Comparison of ENCODE assay signal across 17 cellular contexts in the genomic region with DNA sequence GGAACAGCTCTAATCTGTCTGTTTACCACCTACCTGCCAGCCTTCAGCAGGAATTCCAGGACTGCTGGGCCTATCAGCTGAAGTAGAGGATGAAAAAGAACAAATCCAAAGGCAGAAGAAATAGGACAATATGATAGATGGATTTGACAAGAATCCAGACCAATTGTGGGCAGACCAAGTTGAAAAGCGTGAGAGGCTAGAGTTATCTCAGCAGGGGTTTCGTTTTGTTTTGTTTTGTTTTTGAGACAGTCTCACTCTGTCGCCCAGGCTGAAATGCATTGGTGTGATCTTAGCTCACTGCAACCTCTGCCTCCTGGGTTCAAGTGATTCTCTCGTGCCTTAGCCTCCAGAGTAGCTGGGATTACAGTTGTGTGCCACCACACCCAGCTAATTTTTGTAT.
A peak's percentile ranks its signal among the peaks of the same experiment; 100 is the strongest.
DNase-seq lines count a peak whose midpoint lies in the region; ATAC-seq, FAIRE-seq and TF ChIP-seq lines count a peak whose summit lies in the region.
"Had no signal": no experiment of that assay in that cellular context is flagged by ENCODE, and none has a peak within 500 bp of the region (broad histone marks: within the 10 kb centered on the region; RNA-seq: fewer than 3 reads in every experiment).

No MANE protein-coding gene starts in this region.

- H3K27ac Mint-ChIP-seq in activated naive CD8-positive, alpha-beta T cell treated with anti-CD3 and anti-CD28 coated beads for 36 hours = no peak overlapping the region
- H3K27ac Mint-ChIP-seq: activated B cell treated with CpG ODN at 0.5 μM for 24 hours, endodermal cell, GM23338 had no signal

- no peak overlapping the region for H3K4me3 Mint-ChIP-seq in activated naive CD8-positive, alpha-beta T cell treated with anti-CD3 and anti-CD28 coated beads for 36 hours
- H3K4me3 Mint-ChIP-seq: activated B cell treated with CpG ODN at 0.5 μM for 24 hours, endodermal cell, GM23338, neural crest cell had no signal

- no peaks in the 10 kb centered on the region for H3K36me3 ChIP-seq in kidney (ENCODE audit: control insufficient read depth in 1 of 2, insufficient read depth in 2 of 2, low read length in 2 of 2)
- H3K36me3 ChIP-seq: breast epithelium had no signal

- DNase-seq in GM18507 (ENCODE audit: extremely low spot score, insufficient read length, low read depth) (no peak), amniotic epithelial cell (ENCODE audit: low read depth) (peak; percentile 26), kidney (no peak), foreskin melanocyte (no peak)
- DNase-seq in activated naive CD8-positive, alpha-beta T cell treated with anti-CD3 and anti-CD28 coated beads for 36 hours = no peak
- DNase-seq: activated B cell treated with CpG ODN at 0.5 μM for 24 hours, heart right ventricle, Kasumi-1, NCI-H2081 had no signal

- no peak overlapping the region for H3K9ac ChIP-seq in kidney (ENCODE audit: low read length in 2 of 2)

- peaks cover 11% of the 10 kb centered on the region for H3K4me1 Mint-ChIP-seq in activated naive CD8-positive, alpha-beta T cell treated with anti-CD3 and anti-CD28 coated beads for 36 hours

- no peak for TF ChIP-seq CTCF in kidney (IDR thresholded peaks at IDR 0.05; ENCODE audit: borderline replicate concordance, extremely low read depth, insufficient read depth)

- H3K27me3 Mint-ChIP-seq in activated naive CD8-positive, alpha-beta T cell treated with anti-CD3 and anti-CD28 coated beads for 36 hours = no peaks in the 10 kb centered on the region
- H3K27me3 Mint-ChIP-seq: activated B cell treated with CpG ODN at 0.5 μM for 24 hours had no signal

- ATAC-seq in GM21381 (IDR thresholded peaks at IDR 0.05; ENCODE audit: unreplicated experiment) (peak; percentile 44), HG03066 (IDR thresholded peaks at IDR 0.05; ENCODE audit: low read depth, unreplicated experiment) (peak; percentile 41), HG02840 (IDR thresholded peaks at IDR 0.05; ENCODE audit: low FRiP score, unreplicated experiment) (no peak)
- ATAC-seq: GM23338, heart right ventricle had no signal

- no peaks in the 10 kb centered on the region for H3K4me1 ChIP-seq in kidney (ENCODE audit: control insufficient read depth in 1 of 2, insufficient read depth in 1 of 2, low read depth in 1 of 2, low read length in 2 of 2)
- H3K4me1 ChIP-seq: breast epithelium had no signal

- H3K4me3 ChIP-seq in kidney (ENCODE audit: low read length in 2 of 2) = no peak overlapping the region
- H3K4me3 ChIP-seq: breast epithelium, GM23338, heart right ventricle, skin epidermis had no signal

- H3K9me3 Mint-ChIP-seq in activated naive CD8-positive, alpha-beta T cell treated with anti-CD3 and anti-CD28 coated beads for 36 hours = no peaks in the 10 kb centered on the region
- H3K9me3 Mint-ChIP-seq: activated B cell treated with CpG ODN at 0.5 μM for 24 hours, endodermal cell, GM23338, neural crest cell had no signal

- no peak overlapping the region for H3K27ac ChIP-seq in kidney (ENCODE audit: low read depth in 2 of 2, low read length in 2 of 2)
- H3K27ac ChIP-seq: breast epithelium, skin epidermis had no signal

- no peaks in the 10 kb centered on the region for H3K36me3 Mint-ChIP-seq in activated naive CD8-positive, alpha-beta T cell treated with anti-CD3 and anti-CD28 coated beads for 36 hours

- no peaks in the 10 kb centered on the region for H3K9me3 ChIP-seq in kidney (ENCODE audit: control insufficient read depth in 1 of 2, low read length in 2 of 2)
- H3K9me3 ChIP-seq: breast epithelium, heart right ventricle had no signal

- intact Hi-C loops in kidney (cut with DNase I) = loop anchor here (10.0 kb wide), 1 partner anchor 262 kb away; no protein-coding TSS in a partner anchor

- peak; percentile 29 for FAIRE-seq in GM18507 (lab: Jason Lieb, UNC)
- no peak for FAIRE-seq in kidney (lab: Jason Lieb, UNC)
